In the genomic region with DNA sequence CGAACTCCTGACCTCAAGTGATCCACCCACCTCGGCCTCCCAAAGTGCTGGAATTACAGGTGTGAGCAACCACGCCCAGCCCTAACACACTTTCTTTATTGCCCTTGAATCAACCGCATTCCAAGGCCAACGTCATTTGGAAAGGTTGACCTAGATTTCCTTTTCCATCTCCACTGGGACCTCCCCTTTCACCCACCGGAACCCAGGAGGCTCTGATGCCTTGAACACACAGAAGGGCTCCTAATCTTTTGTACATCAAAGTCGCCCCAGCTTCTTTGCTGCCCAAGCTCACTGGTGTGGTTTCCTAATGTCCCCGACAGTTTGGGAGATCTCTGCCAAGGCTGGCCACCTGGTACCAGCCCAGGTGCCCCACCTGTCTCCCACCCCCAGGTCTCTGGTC, we compare ENCODE assay signal across 17 cellular contexts. TPM values are rescaled to one million over a fixed set of nuclear protein-coding genes. Genes with fewer than 3 reads are reported as not detected.
DNase-seq lines count a peak whose midpoint lies in the region; ATAC-seq, FAIRE-seq and TF ChIP-seq lines count a peak whose summit lies in the region.
"Had no signal": no experiment of that assay in that cellular context is flagged by ENCODE, and none has a peak within 500 bp of the region (broad histone marks: within the 10 kb centered on the region; RNA-seq: fewer than 3 reads in every experiment).

No MANE protein-coding gene starts in this region.

- H3K27ac ChIP-seq in OCI-LY3 (ENCODE audit: low read length) (peak overlapping the region; percentile 100), endodermal cell (ENCODE audit: low read depth, low read length) (no peak overlapping the region), small intestine (ENCODE audit: low read depth in 1 of 2, low read length in 1 of 2) (no peak overlapping the region)
- H3K27ac ChIP-seq: A549 had no signal

- peak overlapping the region; percentile 94 for H3K9ac ChIP-seq in OCI-LY3 (ENCODE audit: low read length)
- no peak overlapping the region for H3K9ac ChIP-seq in endodermal cell (ENCODE audit: extremely low read depth, low read length, poor library complexity, severe bottlenecking)

- no peak for ATAC-seq in GM19351 (IDR thresholded peaks at IDR 0.05; ENCODE audit: unreplicated experiment)
- ATAC-seq: A549 had no signal

- H3K27me3 Mint-ChIP-seq in activated CD4-positive, alpha-beta T cell treated with anti-CD3 and anti-CD28 coated beads, Interleukin-2, amount 10 ng/mL, durations not matched to agents 24 days and 14 days, result no peaks in the 10 kb centered on the region
- H3K27me3 Mint-ChIP-seq in endodermal cell (ENCODE audit: insufficient read depth), result peaks cover 28% of the 10 kb centered on the region

- H3K4me1 ChIP-seq in OCI-LY3 (ENCODE audit: low read length), result peaks cover 97% of the 10 kb centered on the region
- H3K4me1 ChIP-seq in endodermal cell (ENCODE audit: control insufficient read depth, insufficient read depth, low read length), result peaks cover 6% of the 10 kb centered on the region
- peaks cover 0 to 4% of the 10 kb centered on the region in 2 donors for H3K4me1 ChIP-seq in small intestine (ENCODE audit: control insufficient read depth in 2 of 2, insufficient read depth in 1 of 2, low read depth in 1 of 2, low read length in 1 of 2)

- intact Hi-C loops in activated CD4-positive, alpha-beta T cell treated with anti-CD3 and anti-CD28 coated beads, Interleukin-2, amount 10 ng/mL, durations not matched to agents 24 days and 14 days (cut with micrococcal nuclease), result no loop called here

- TF ChIP-seq CTCF in OCI-LY3 (IDR thresholded peaks at IDR 0.05; ENCODE audit: low read depth, low read length) (no peak), endodermal cell (conservative IDR thresholded peaks at IDR 0.05) (no peak)

- H2AFZ ChIP-seq in OCI-LY3 (ENCODE audit: low read depth, low read length), result no peak overlapping the region

- peaks cover 84% of the 10 kb centered on the region for H3K4me1 Mint-ChIP-seq in activated CD4-positive, alpha-beta T cell treated with anti-CD3 and anti-CD28 coated beads, Interleukin-2, amount 10 ng/mL, durations not matched to agents 24 days and 14 days
- H3K4me1 Mint-ChIP-seq in endodermal cell, result peaks cover 34% of the 10 kb centered on the region

- peak overlapping the region; percentile 55 for H3K4me3 ChIP-seq in OCI-LY3 (ENCODE audit: low read length)
- H3K4me3 ChIP-seq in endodermal cell (ENCODE audit: low read length), result no peak overlapping the region
- H3K4me3 ChIP-seq in small intestine (ENCODE audit: low read depth in 1 of 2, low read length in 2 of 2), result no peak overlapping the region
- H3K4me3 ChIP-seq: A549, lung had no signal

- WGBS in endodermal cell (ENCODE audit: insufficient coverage in 1 of 2, insufficient read length in 1 of 2), 2 experiments, result 90% methylated on average over 7 to 8 of the region's 8 CpGs
- 35 to 70% (median 49%) methylated on average over 8 of the region's 8 CpGs for WGBS in small intestine, 3 donors

- no peak for DNase-seq in activated CD4-positive, alpha-beta T cell treated with anti-CD3 and anti-CD28 coated beads, Interleukin-2, amount 10 ng/mL, durations not matched to agents 24 days and 14 days
- no peak for DNase-seq in activated CD4-positive, alpha-beta T cell treated with anti-CD3 and anti-CD28 coated beads, Interleukin-2, amount 50 U/mL, for 4 hours
- no peak for DNase-seq in endodermal cell
- DNase-seq in small intestine, result peak; percentile 20
- no peak for DNase-seq in effector CD4-positive, alpha-beta T cell
- no peak for DNase-seq in COLO829 (ENCODE audit: low spot score)
- DNase-seq: activated CD4-positive, alpha-beta T cell treated with anti-CD3 and anti-CD28 coated beads, Interleukin-2, amount 50 U/mL, for 1 hour; activated gamma-delta T cell treated with Interleukin-2 at 50 U/mL for 16 hours; Caco-2; NCI-H146; stimulated activated CD4-positive, alpha-beta T cell treated with anti-CD3 and anti-CD28 coated beads, Interleukin-4, amount 100 ng/mL, for 1 hour; SW 1271 had no signal

- H3K36me3 Mint-ChIP-seq in activated CD4-positive, alpha-beta T cell treated with anti-CD3 and anti-CD28 coated beads, Interleukin-2, amount 10 ng/mL, durations not matched to agents 24 days and 14 days (ENCODE audit: low read depth), result peaks cover 1% of the 10 kb centered on the region
- H3K36me3 Mint-ChIP-seq in endodermal cell (ENCODE audit: low read depth), result no peaks in the 10 kb centered on the region
- H3K36me3 Mint-ChIP-seq: brain had no signal

- no peaks in the 10 kb centered on the region for H3K79me2 ChIP-seq in OCI-LY3 (ENCODE audit: low read length)

- peak overlapping the region; percentile 96 for H3K27ac Mint-ChIP-seq in activated CD4-positive, alpha-beta T cell treated with anti-CD3 and anti-CD28 coated beads, Interleukin-2, amount 10 ng/mL, durations not matched to agents 24 days and 14 days
- H3K27ac Mint-ChIP-seq in endodermal cell, result peak overlapping the region; percentile 75

- no peaks in the 10 kb centered on the region for H3K27me3 ChIP-seq in OCI-LY3 (ENCODE audit: low read depth, low read length)
- peaks cover 4% of the 10 kb centered on the region for H3K27me3 ChIP-seq in endodermal cell (ENCODE audit: control insufficient read depth, insufficient read depth, low read length, poor library complexity, severe bottlenecking)
- H3K27me3 ChIP-seq in small intestine (ENCODE audit: control insufficient read depth in 2 of 2, insufficient read depth in 2 of 2, low read length in 2 of 2), result no peaks in the 10 kb centered on the region

- FAIRE-seq in small intestine (lab: Jason Lieb, UNC), result no peak
- FAIRE-seq: A549 had no signal

- H3K9me3 Mint-ChIP-seq in activated CD4-positive, alpha-beta T cell treated with anti-CD3 and anti-CD28 coated beads, Interleukin-2, amount 10 ng/mL, durations not matched to agents 24 days and 14 days, result no peaks in the 10 kb centered on the region
- no peaks in the 10 kb centered on the region for H3K9me3 Mint-ChIP-seq in endodermal cell

- H4K20me1 ChIP-seq in OCI-LY3 (ENCODE audit: insufficient read depth, low read length), result no peaks in the 10 kb centered on the region

- H3K4me3 Mint-ChIP-seq in activated CD4-positive, alpha-beta T cell treated with anti-CD3 and anti-CD28 coated beads, Interleukin-2, amount 10 ng/mL, durations not matched to agents 24 days and 14 days, result no peak overlapping the region
- H3K4me3 Mint-ChIP-seq in endodermal cell, result no peak overlapping the region
- H3K4me3 Mint-ChIP-seq: brain had no signal

- H3K36me3 ChIP-seq in OCI-LY3 (replicated peaks; ENCODE audit: low read depth, low read length), result no peaks in the 10 kb centered on the region
- no peaks in the 10 kb centered on the region for H3K36me3 ChIP-seq in endodermal cell (ENCODE audit: control insufficient read depth, insufficient read depth, low read length)
- no peaks in the 10 kb centered on the region for H3K36me3 ChIP-seq in small intestine (ENCODE audit: control insufficient read depth in 2 of 2, insufficient read depth in 2 of 2, low read length in 2 of 2)

- H3K9me3 ChIP-seq in OCI-LY3 (ENCODE audit: insufficient read depth, low read length) (no peaks in the 10 kb centered on the region), endodermal cell (ENCODE audit: control insufficient read depth, low read length) (no peaks in the 10 kb centered on the region), small intestine (ENCODE audit: control insufficient read depth, low read depth) (no peaks in the 10 kb centered on the region)
- H3K9me3 ChIP-seq: A549, Caco-2 had no signal

- H3K4me2 ChIP-seq in OCI-LY3 (ENCODE audit: low read length), result peak overlapping the region; percentile 73
- H3K4me2 ChIP-seq: A549 had no signal

RNA-seq across cellular contexts. Expression of a gene that starts 46.2 kb away (rescaled TPM):
- total RNA-seq in activated CD4-positive, alpha-beta T cell treated with anti-CD3 and anti-CD28 coated beads, Interleukin-2, amount 10 ng/mL, durations not matched to agents 24 days and 14 days, result 166 and 168 TPM in 2 replicates
- 10 to 100 TPM; 41.4 to 48.4 TPM for total RNA-seq in endodermal cell
- 49.7 TPM for polyA plus RNA-seq in endodermal cell (2013, experiment 1 of 2)
- polyA plus RNA-seq in endodermal cell (2013, experiment 2 of 2), result 46.8 TPM
- 10 to 100 TPM; 38.2 to 59.7 (median 53.2) TPM for polyA plus RNA-seq in small intestine
